Comparison of ENCODE assay signal across 1 cellular context in genomic region chr22:29503811-29504372, GRCh38.
TF ChIP-seq lines count a peak whose summit lies in the region.

No MANE protein-coding gene starts in this region.

TF ChIP-seq in WTC11, 78 proteins besides CTCF, POLR2A, EP300 and RAD21 (continued from another document):
- TF ChIP-seq ZNF532 (CRISPR knock-in tag; IDR thresholded peaks at IDR 0.05; ENCODE audit: borderline replicate concordance), result no peak
